17 cellular contexts compared by ENCODE assay signal in the genomic region with DNA sequence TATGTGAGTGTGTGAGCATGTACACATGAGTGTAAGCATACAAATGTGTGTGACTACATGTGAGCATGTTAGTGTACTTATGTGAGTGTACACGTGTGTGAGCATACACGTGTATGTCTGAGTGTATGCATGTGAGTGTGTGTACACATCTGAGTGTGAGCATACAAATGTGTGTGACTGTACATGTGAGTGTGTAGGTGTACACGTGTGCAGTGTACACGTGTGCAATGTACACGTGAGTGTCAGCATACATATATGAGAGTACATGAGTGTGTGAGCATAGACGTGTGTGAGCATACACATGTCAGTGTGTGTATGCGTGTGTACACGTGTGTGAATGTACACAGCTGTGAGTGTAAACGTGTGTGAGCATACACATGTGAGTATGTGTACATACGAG.
DNase-seq lines count a peak whose midpoint lies in the region; ATAC-seq, FAIRE-seq and TF ChIP-seq lines count a peak whose summit lies in the region.
"Had no signal": no experiment of that assay in that cellular context is flagged by ENCODE, and none has a peak within 500 bp of the region (broad histone marks: within the 10 kb centered on the region; RNA-seq: fewer than 3 reads in every experiment).

No MANE protein-coding gene starts in this region.

- H4K20me1 ChIP-seq in IMR-90 (ENCODE audit: insufficient read depth, low read length), result no peaks in the 10 kb centered on the region

- no peaks in the 10 kb centered on the region for H3K9me1 ChIP-seq in IMR-90 (ENCODE audit: insufficient read depth, low read length)

- BruUV-seq in IMR-90 (replicated peaks; lab: Mats Ljungman, UMichigan), result no TSS peak

- H3K36me3 ChIP-seq in IMR-90 (ENCODE audit: control insufficient read depth, insufficient read depth, low read length) (no peaks in the 10 kb centered on the region), bronchial epithelial cell (ENCODE audit: control insufficient read depth, insufficient read depth, low read length) (no peaks in the 10 kb centered on the region)
- H3K36me3 ChIP-seq: HAP-1 had no signal

- no peak overlapping the region for H3K4me2 ChIP-seq in IMR-90 (ENCODE audit: low read depth, low read length)
- H3K4me2 ChIP-seq: GM23338 had no signal

- H4K8ac ChIP-seq in IMR-90 (ENCODE audit: low read depth in 2 of 2, low read length in 2 of 2), result no peak overlapping the region

- no peak for TF ChIP-seq POLR2A in IMR-90 (IDR thresholded peaks at IDR 0.05; ENCODE audit: low read depth, low read length)

- dilution Hi-C loops in IMR-90 (cut with HindIII; ENCODE audit: low sequenced_read_pairs, unreplicated experiment), result no loop called here

- no peak overlapping the region for H2BK20ac ChIP-seq in IMR-90 (ENCODE audit: low read depth, low read length)

- H2AK5ac ChIP-seq in IMR-90 (ENCODE audit: low read depth, low read length), result no peak overlapping the region

- H3K27me3 ChIP-seq in IMR-90 (ENCODE audit: control insufficient read depth, insufficient read depth, low read length) (no peaks in the 10 kb centered on the region; the same call in 1 of the 2 replicates), bronchial epithelial cell (ENCODE audit: control insufficient read depth, insufficient read depth, low read length) (no peaks in the 10 kb centered on the region)

- no peak overlapping the region for H2AK9ac ChIP-seq in IMR-90 (replicated peaks; ENCODE audit: low read depth, low read length, poor library complexity)

- TF ChIP-seq CTCF in IMR-90 (conservative IDR thresholded peaks at IDR 0.05; ENCODE audit: low read depth, low read length) (no peak), bronchial epithelial cell (IDR thresholded peaks at IDR 0.05; ENCODE audit: insufficient read depth, low read length, severe bottlenecking) (no peak)

- WGBS in IMR-90 (ENCODE audit: extremely low coverage in 2 of 2, insufficient read length in 1 of 2), 2 experiments, result 83% methylated on average over 10 of the region's 10 CpGs; no CpG with 5 or more reads in 1 of the 2 experiments

- no peak overlapping the region for H3K23ac ChIP-seq in IMR-90 (ENCODE audit: low read depth, low read length)

- POLR2A ChIA-PET in IMR-90 (lab: Charles Lee; ENCODE audit: unreplicated experiment), result no interaction called here

- no peak for TF ChIP-seq RAD21 in IMR-90 (IDR thresholded peaks at IDR 0.05; ENCODE audit: low read length)

- peaks cover 4% of the 10 kb centered on the region; the same call in 1 of the 2 replicates for H3K9me3 ChIP-seq in IMR-90 (ENCODE audit: control insufficient read depth, insufficient read depth, low read length)
- H3K9me3 ChIP-seq: HAP-1 had no signal

- CTCF ChIA-PET in IMR-90 (lab: Yijun Ruan, JAX), result no interaction called here

- H2BK15ac ChIP-seq in IMR-90 (ENCODE audit: low read depth, low read length), result no peak overlapping the region

- in situ Hi-C loops in IMR-90 (cut with MboI; ENCODE audit: low sequenced_read_pairs), result no loop called here

- no peak overlapping the region for H3K9ac ChIP-seq in IMR-90 (ENCODE audit: low read depth, low read length)

- no peak overlapping the region for H3K14ac ChIP-seq in IMR-90 (replicated peaks; ENCODE audit: low read depth, low read length)

- FAIRE-seq in bronchial epithelial cell (lab: Jason Lieb, UNC), result peak; percentile 58
- peak; percentile 99 for FAIRE-seq in urothelium cell line (lab: Jason Lieb, UNC)

- no peak overlapping the region for H3K27ac ChIP-seq in IMR-90 (ENCODE audit: insufficient read depth, low read length)
- H3K27ac ChIP-seq: HL-60 had no signal

- H3K56ac ChIP-seq in IMR-90 (ENCODE audit: extremely low read depth, insufficient read depth, low read length), result no peak overlapping the region

- intact Hi-C loops in IMR-90 (cut with micrococcal nuclease), result no loop called here

- H2AFZ ChIP-seq in IMR-90 (replicated peaks; ENCODE audit: low read length, poor library complexity), result peak overlapping the region; percentile 49
- H2AFZ ChIP-seq: GM23338 had no signal

- DNase-seq in IMR-90 (no peak), bronchial epithelial cell (ENCODE audit: low read depth) (no peak), islet precursor cell (peak; percentile 1), urothelium cell line (ENCODE audit: low spot score) (no peak), foreskin melanocyte (no peak), AG20443 (ENCODE audit: low spot score) (no peak), amniotic stem cell (lab: John Stamatoyannopoulos, UW) (no peak)
- DNase-seq: ACHN; C1 segment of cervical spinal cord; Calu3; CD4-positive, alpha-beta T cell; DMS 273 treated with DMSO at 0.1 percent for 48 hours; HFFc6; KG1 had no signal

- no peak overlapping the region for H4K91ac ChIP-seq in IMR-90 (ENCODE audit: insufficient read depth, low read depth, low read length)

- H3K4me3 ChIP-seq in IMR-90 (ENCODE audit: insufficient read depth, low read depth, low read length) (no peak overlapping the region), bronchial epithelial cell (ENCODE audit: low read depth, low read length) (no peak overlapping the region)
- H3K4me3 ChIP-seq: GM23338, HAP-1 had no signal

- no peak overlapping the region for H3K4ac ChIP-seq in IMR-90 (ENCODE audit: low read depth, low read length)

- no peaks in the 10 kb centered on the region for H3K79me1 ChIP-seq in IMR-90 (ENCODE audit: low read depth in 1 of 2, low read length in 2 of 2)

- H3K4me1 ChIP-seq in IMR-90 (ENCODE audit: control insufficient read depth, insufficient read depth, low read length), result no peaks in the 10 kb centered on the region
- H3K4me1 ChIP-seq: HAP-1 had no signal

- H4K5ac ChIP-seq in IMR-90 (ENCODE audit: low read depth, low read length), result no peak overlapping the region

- no peak overlapping the region for H3K18ac ChIP-seq in IMR-90 (ENCODE audit: low read depth, low read length)

- H2BK120ac ChIP-seq in IMR-90 (ENCODE audit: low read depth, low read length), result no peak overlapping the region

- ATAC-seq in IMR-90 (ENCODE audit: low read depth), result no peak
- ATAC-seq: GM23338 had no signal

- H2BK5ac ChIP-seq in IMR-90 (ENCODE audit: low read depth, low read length, poor library complexity, severe bottlenecking), result no peak overlapping the region

TF ChIP-seq in IMR-90, 13 proteins besides CTCF, POLR2A, EP300 and RAD21:
- TF ChIP-seq FOS (IDR thresholded peaks at IDR 0.05; ENCODE audit: low read depth, low read length), result no peak
- TF ChIP-seq RFX5 (IDR thresholded peaks at IDR 0.05; ENCODE audit: low read depth, low read length), result no peak
- no peak for TF ChIP-seq RCOR1 (IDR thresholded peaks at IDR 0.05; ENCODE audit: insufficient replicate concordance, low read length)
- TF ChIP-seq CEBPB (IDR thresholded peaks at IDR 0.05; ENCODE audit: low read depth, low read length), result no peak
- TF ChIP-seq MXI1 (IDR thresholded peaks at IDR 0.05; ENCODE audit: borderline replicate concordance, low read depth, low read length), result no peak
- TF ChIP-seq CHD1 (IDR thresholded peaks at IDR 0.05; ENCODE audit: low read depth, low read length), result no peak
TF ChIP-seq in IMR-90: peak in this region for 0.
